9 cellular contexts compared by ENCODE assay signal in genomic region chr5:40879163-40879942, GRCh38. TPM values are rescaled to one million over a fixed set of nuclear protein-coding genes. Genes with fewer than 3 reads are reported as not detected.
A peak's percentile ranks its signal among the peaks of the same experiment; 100 is the strongest.
DNase-seq lines count a peak whose midpoint lies in the region; ATAC-seq and TF ChIP-seq lines count a peak whose summit lies in the region.
"Had no signal": no experiment of that assay in that cellular context is flagged by ENCODE, and none has a peak within 500 bp of the region (broad histone marks: within the 10 kb centered on the region; RNA-seq: fewer than 3 reads in every experiment).

No MANE protein-coding gene starts in this region.

- H3K4me1 ChIP-seq in mucosa of descending colon (ENCODE audit: low read depth), result no peaks in the 10 kb centered on the region

- H3K4me1 Mint-ChIP-seq in progenitor cell of endocrine pancreas (ENCODE audit: low read depth), result no peaks in the 10 kb centered on the region

- intact Hi-C loops in mucosa of descending colon (cut with DNase I, micrococcal nuclease), result no loop called here

- H3K9me3 ChIP-seq in mucosa of descending colon, result peaks cover 11% of the 10 kb centered on the region

- H3K4me3 ChIP-seq in epithelial cell of proximal tubule (ENCODE audit: low read depth, low read length) (no peak overlapping the region), mucosa of descending colon (no peak overlapping the region)

- POLR2A ChIA-PET in RWPE1 (lab: Yijun Ruan, JAX; ENCODE audit: low non-redundant PET), result no interaction called here

- in situ Hi-C loops in KBM-7 (cut with MboI; ENCODE audit: low pct_unique_long_range_greater_than_20kb, low sequenced_read_pairs), result no loop called here

- H3K36me3 Mint-ChIP-seq in progenitor cell of endocrine pancreas (ENCODE audit: insufficient read depth), result peaks cover 5% of the 10 kb centered on the region

- H3K27ac Mint-ChIP-seq in progenitor cell of endocrine pancreas, result no peak overlapping the region
- H3K27ac Mint-ChIP-seq: T-helper 1 cell treated with Interleukin-12 subunit alpha and Interleukin-12 subunit beta and Interleukin-4 antibody, amounts not matched to agents 30 μg/mL and 1 μg/mL, for 36 hours had no signal

- H3K36me3 ChIP-seq in mucosa of descending colon (ENCODE audit: low read depth), result no peaks in the 10 kb centered on the region

- CTCF ChIA-PET in RWPE1 (lab: Yijun Ruan, JAX), result interaction anchor here (0.5 to 0.7 kb wide), 3 partner anchors 183 to 1503 kb away, joined by 3 to 4 read pairs (median 3); no protein-coding TSS in a partner anchor

- H3K27ac ChIP-seq in RWPE1, result no peak overlapping the region

- TF ChIP-seq CTCF in GM10266 (IDR thresholded peaks at IDR 0.05; ENCODE audit: control insufficient read depth, insufficient read depth, low read depth, missing control alignments), result peak; percentile 40
- TF ChIP-seq CTCF in RWPE1 (conservative IDR thresholded peaks at IDR 0.05; ENCODE audit: low read depth), result peak; percentile 80
- peak; percentile 43 for TF ChIP-seq CTCF in epithelial cell of proximal tubule (conservative IDR thresholded peaks at IDR 0.05; ENCODE audit: low read depth, low read length)
- peak; percentile 81 for TF ChIP-seq CTCF in progenitor cell of endocrine pancreas (IDR thresholded peaks at IDR 0.05; ENCODE audit: unreplicated experiment)
- TF ChIP-seq CTCF in mucosa of descending colon (IDR thresholded peaks at IDR 0.05), result no peak

- H3K27me3 Mint-ChIP-seq in progenitor cell of endocrine pancreas, result no peaks in the 10 kb centered on the region

- H3K9me3 Mint-ChIP-seq in progenitor cell of endocrine pancreas (ENCODE audit: low read depth), result peaks cover 15% of the 10 kb centered on the region

- DNase-seq in GM10266 (ENCODE audit: extremely low spot score) (peak; percentile 33), KBM-7 (peak; percentile 46), RWPE1 (ENCODE audit: low spot score) (peak; percentile 57), epithelial cell of proximal tubule (ENCODE audit: low read depth) (no peak), progenitor cell of endocrine pancreas (ENCODE audit: low spot score, unreplicated experiment) (no peak), mucosa of descending colon (no peak)
- DNase-seq in activated naive CD4-positive, alpha-beta T cell treated with anti-CD3 and anti-CD28 coated beads, Interleukin-2, amount 50 U/mL, for 16 hours, result no peak

- ATAC-seq in mucosa of descending colon, result no peak
- no peak for ATAC-seq in GM18519 (IDR thresholded peaks at IDR 0.05; ENCODE audit: low FRiP score, unreplicated experiment)

- H3K4me3 Mint-ChIP-seq in progenitor cell of endocrine pancreas (ENCODE audit: low read depth), result no peak overlapping the region
- H3K4me3 Mint-ChIP-seq: T-helper 1 cell treated with Interleukin-12 subunit alpha and Interleukin-12 subunit beta and Interleukin-4 antibody, amounts not matched to agents 30 μg/mL and 1 μg/mL, for 36 hours had no signal

RNA-seq across cellular contexts. Expression of gene C7, which starts 29.9 kb away (rescaled TPM):
- not detected in 2 replicates for total RNA-seq in epithelial cell of proximal tubule
- 5.7 and 6.1 TPM in 2 replicates for total RNA-seq in progenitor cell of endocrine pancreas
- total RNA-seq in mucosa of descending colon, result 100 to 1,000 TPM in 1 of 3 donors, 10 to 100 TPM in 1, 1 to 10 TPM in 1; 9.2 to 258 (median 44.1) TPM

RNA-seq across cellular contexts. Expression of gene CARD6, which starts 38.2 kb away (rescaled TPM):
- total RNA-seq in epithelial cell of proximal tubule, result 0.43 and 0.63 TPM in 2 replicates
- 0.74 and 1.1 TPM in 2 replicates for total RNA-seq in progenitor cell of endocrine pancreas
- 1 to 10 TPM; 1.7 to 6.3 (median 3.5) TPM for total RNA-seq in mucosa of descending colon

RNA-seq across cellular contexts. Expression of gene RPL37, which starts 44.3 kb away (rescaled TPM):
- total RNA-seq in epithelial cell of proximal tubule, result 159 and 301 TPM in 2 replicates
- total RNA-seq in progenitor cell of endocrine pancreas, result 1,476 and 1,494 TPM in 2 replicates
- total RNA-seq in mucosa of descending colon, result 100 to 1,000 TPM; 785 to 853 (median 837) TPM

Comparison
In these comparisons a context has a peak if more than half of its experiments do, and no peak if none do; other contexts are left out.
1. DNase-seq: peak in GM10266 (single experiment), KBM-7 (single experiment) and RWPE1 (single experiment); none in epithelial cell of proximal tubule (single experiment), progenitor cell of endocrine pancreas (single experiment), mucosa of descending colon (0 of 3) and activated naive CD4-positive, alpha-beta T cell treated with anti-CD3 and anti-CD28 coated beads, Interleukin-2, amount 50 U/mL, for 16 hours (single experiment).